ENCODE assay signal across 7 cellular contexts in genomic region chr15:61571026-61571425, GRCh38.
"Had no signal": no experiment of that assay in that cellular context is flagged by ENCODE, and none has a peak within 500 bp of the region (broad histone marks: within the 10 kb centered on the region; RNA-seq: fewer than 3 reads in every experiment).

No MANE protein-coding gene starts in this region.

- ATAC-seq: HepG2, K562 had no signal

- H3K4me3 Mint-ChIP-seq: IgD-negative memory B cell had no signal

- DNase-seq: IMR-90, KBM-7 had no signal

- FAIRE-seq: HepG2, HTR-8/SVneo, K562 had no signal

- H3K36me3 Mint-ChIP-seq: IgD-negative memory B cell had no signal

- H3K27me3 Mint-ChIP-seq: IgD-negative memory B cell had no signal

- H3K4me1 Mint-ChIP-seq: IgD-negative memory B cell had no signal

- H3K4me3 ChIP-seq: K562 had no signal

- H3K27ac Mint-ChIP-seq: IgD-negative memory B cell had no signal

- H3K27ac ChIP-seq: HL-60 had no signal
